8 cellular contexts compared by ENCODE assay signal in the genomic region with DNA sequence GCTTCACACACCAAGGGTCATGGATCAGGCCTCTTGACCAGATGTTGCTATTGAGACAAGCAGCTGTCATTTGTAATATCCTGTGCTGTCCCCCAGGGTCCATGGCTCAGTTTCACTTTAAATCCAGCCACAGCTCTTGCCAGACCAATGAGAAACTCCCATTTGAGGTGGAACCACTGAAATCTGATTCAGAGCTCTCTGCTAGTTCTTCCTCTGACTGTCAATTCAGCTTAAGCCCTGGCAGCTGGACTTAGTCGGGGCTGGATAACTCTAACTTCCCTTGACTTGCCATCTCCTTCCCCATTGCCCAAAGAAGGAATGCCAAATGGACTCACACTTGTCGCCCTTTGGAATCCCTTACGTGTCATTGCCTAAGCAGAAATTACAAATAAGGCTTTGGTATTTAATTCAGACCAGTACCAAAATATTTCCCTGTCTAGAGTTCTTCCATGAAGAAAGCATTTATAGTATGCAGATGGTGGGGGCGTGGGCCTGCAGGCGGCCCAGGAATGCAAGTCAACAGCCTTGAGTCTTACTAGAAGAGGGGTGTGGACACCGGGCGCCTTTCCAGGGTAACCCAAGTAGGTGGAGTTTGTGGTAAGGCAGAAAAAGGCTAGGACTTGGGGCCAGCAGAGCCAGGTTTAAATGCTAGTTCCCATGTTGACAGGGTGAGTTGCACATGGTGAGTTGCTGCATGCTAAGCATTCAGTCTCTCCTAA.
DNase-seq lines count a peak whose midpoint lies in the region; ATAC-seq and TF ChIP-seq lines count a peak whose summit lies in the region.

No MANE protein-coding gene starts in this region.

- no peaks in the 10 kb centered on the region for H3K36me3 ChIP-seq in A673 (ENCODE audit: insufficient read depth, low read length, poor library complexity, severe bottlenecking)
- no peaks in the 10 kb centered on the region for H3K36me3 ChIP-seq in ascending aorta
- no peaks in the 10 kb centered on the region for H3K36me3 ChIP-seq in upper lobe of right lung

- POLR2A ChIA-PET in A673 (lab: Charles Lee; ENCODE audit: low non-redundant PET) = no interaction called here

- no peaks in the 10 kb centered on the region for H3K36me3 Mint-ChIP-seq in activated CD4-positive, alpha-beta T cell treated with anti-CD3 and anti-CD28 coated beads, Interleukin-2, amount 10 ng/mL, durations not matched to agents 24 days and 14 days (ENCODE audit: low read depth)

- ATAC-seq in GM19468 (IDR thresholded peaks at IDR 0.05; ENCODE audit: extremely low read depth, unreplicated experiment) = peak; percentile 40
- peak; percentile 63 for ATAC-seq in HG03565 (IDR thresholded peaks at IDR 0.05; ENCODE audit: unreplicated experiment)
- peak; percentile 95 for ATAC-seq in upper lobe of right lung

- peaks cover 3% of the 10 kb centered on the region for H3K4me1 Mint-ChIP-seq in activated CD4-positive, alpha-beta T cell treated with anti-CD3 and anti-CD28 coated beads, Interleukin-2, amount 10 ng/mL, durations not matched to agents 24 days and 14 days

- H3K27ac Mint-ChIP-seq in activated CD4-positive, alpha-beta T cell treated with anti-CD3 and anti-CD28 coated beads, Interleukin-2, amount 10 ng/mL, durations not matched to agents 24 days and 14 days = no peak overlapping the region

- H3K4me3 ChIP-seq in A673 (ENCODE audit: low read depth, low read length, poor library complexity, severe bottlenecking) (no peak overlapping the region), ascending aorta (no peak overlapping the region), upper lobe of right lung (no peak overlapping the region)

- TF ChIP-seq CTCF in A673 (conservative IDR thresholded peaks at IDR 0.05; ENCODE audit: low read depth, low read length) = no peak
- TF ChIP-seq CTCF in ascending aorta (IDR thresholded peaks at IDR 0.05) = no peak
- no peak for TF ChIP-seq CTCF in upper lobe of right lung (IDR thresholded peaks at IDR 0.05)

- CTCF ChIA-PET in A673 (lab: Charles Lee) = interaction anchor here (0.7 to 1.1 kb wide), 2 partner anchors 23 to 97 kb away, joined by 3 read pairs; no protein-coding TSS in a partner anchor

- no TSS peak for BruUV-seq in A673 (replicated peaks; lab: Mats Ljungman, UMichigan)

- DNase-seq in A673 (ENCODE audit: low spot score) = peak; percentile 87
- peak; percentile 60 to 98 for DNase-seq in ascending aorta (ENCODE audit: low spot score in 2 of 2)
- DNase-seq in iris pigment epithelial cell (ENCODE audit: low read depth) = peak; percentile 99
- DNase-seq in upper lobe of right lung = peak; percentile 94
- no peak for DNase-seq in NCI-H2227 treated with DMSO at 0.1 percent for 48 hours (lab: John Stamatoyannopoulos, UW)
- DNase-seq in activated CD4-positive, alpha-beta T cell treated with anti-CD3 and anti-CD28 coated beads, Interleukin-2, amount 10 ng/mL, durations not matched to agents 24 days and 14 days = no peak

- peak overlapping the region; percentile 80 for H3K27ac ChIP-seq in A673 (ENCODE audit: low read depth, low read length, poor library complexity, severe bottlenecking)
- H3K27ac ChIP-seq in ascending aorta = peak overlapping the region; percentile 76 to 87
- peak overlapping the region; percentile 67 for H3K27ac ChIP-seq in upper lobe of right lung

- no peaks in the 10 kb centered on the region for H3K9me3 ChIP-seq in A673 (ENCODE audit: low read depth, low read length, poor library complexity, severe bottlenecking)
- no peaks in the 10 kb centered on the region for H3K9me3 ChIP-seq in ascending aorta
- H3K9me3 ChIP-seq in upper lobe of right lung = no peaks in the 10 kb centered on the region

- intact Hi-C loops in A673 (cut with micrococcal nuclease; ENCODE audit: unreplicated experiment) (loop anchor here (5.0 kb wide), 2 partner anchors 324 to 579 kb away; no protein-coding TSS in a partner anchor), ascending aorta (cut with DNase I) (loop anchor here (1.0 kb wide), 2 partner anchors 85 to 175 kb away; a partner anchor contains a TSS), upper lobe of right lung (cut with DNase I) (no loop called here)
- intact Hi-C loops in activated CD4-positive, alpha-beta T cell treated with anti-CD3 and anti-CD28 coated beads, Interleukin-2, amount 10 ng/mL, durations not matched to agents 24 days and 14 days (cut with micrococcal nuclease) = no loop called here

- no peaks in the 10 kb centered on the region for H3K27me3 ChIP-seq in A673 (replicated peaks; ENCODE audit: insufficient read depth, low read depth, low read length, poor library complexity)
- no peaks in the 10 kb centered on the region for H3K27me3 ChIP-seq in ascending aorta
- H3K27me3 ChIP-seq in upper lobe of right lung = no peaks in the 10 kb centered on the region

- H3K4me1 ChIP-seq in A673 (ENCODE audit: insufficient read depth, low read length, poor library complexity, severe bottlenecking) = peaks cover 47% of the 10 kb centered on the region
- H3K4me1 ChIP-seq in ascending aorta = peaks cover 5 to 28% of the 10 kb centered on the region in 2 donors
- H3K4me1 ChIP-seq in upper lobe of right lung = peaks cover 23% of the 10 kb centered on the region

- no peak overlapping the region for H3K4me3 Mint-ChIP-seq in activated CD4-positive, alpha-beta T cell treated with anti-CD3 and anti-CD28 coated beads, Interleukin-2, amount 10 ng/mL, durations not matched to agents 24 days and 14 days

- no peaks in the 10 kb centered on the region for H3K9me3 Mint-ChIP-seq in activated CD4-positive, alpha-beta T cell treated with anti-CD3 and anti-CD28 coated beads, Interleukin-2, amount 10 ng/mL, durations not matched to agents 24 days and 14 days

- H3K27me3 Mint-ChIP-seq in activated CD4-positive, alpha-beta T cell treated with anti-CD3 and anti-CD28 coated beads, Interleukin-2, amount 10 ng/mL, durations not matched to agents 24 days and 14 days = peaks cover 14% of the 10 kb centered on the region

Comparison
In these comparisons a context has a peak if more than half of its experiments do, and no peak if none do; other contexts are left out.
1. DNase-seq: peak in A673 (single experiment), ascending aorta (2 of 2), iris pigment epithelial cell (single experiment) and upper lobe of right lung (single experiment); none in NCI-H2227 treated with DMSO at 0.1 percent for 48 hours (single experiment) and activated CD4-positive, alpha-beta T cell treated with anti-CD3 and anti-CD28 coated beads, Interleukin-2, amount 10 ng/mL, durations not matched to agents 24 days and 14 days (single experiment).
2. ATAC-seq: peak in every context shown above with its lines; median percentile 95 in upper lobe of right lung; 63 in HG03565; 40 in GM19468.
3. intact Hi-C loops: an anchor here in A673 (5.0 kb wide) and ascending aorta (1.0 kb wide); none called in upper lobe of right lung and activated CD4-positive, alpha-beta T cell treated with anti-CD3 and anti-CD28 coated beads, Interleukin-2, amount 10 ng/mL, durations not matched to agents 24 days and 14 days.
4. Peak in every context shown above with its lines, with median percentiles within 50 percentile points of each other: H3K27ac ChIP-seq.